ENCODE assay signal across 8 cellular contexts in the genomic region with DNA sequence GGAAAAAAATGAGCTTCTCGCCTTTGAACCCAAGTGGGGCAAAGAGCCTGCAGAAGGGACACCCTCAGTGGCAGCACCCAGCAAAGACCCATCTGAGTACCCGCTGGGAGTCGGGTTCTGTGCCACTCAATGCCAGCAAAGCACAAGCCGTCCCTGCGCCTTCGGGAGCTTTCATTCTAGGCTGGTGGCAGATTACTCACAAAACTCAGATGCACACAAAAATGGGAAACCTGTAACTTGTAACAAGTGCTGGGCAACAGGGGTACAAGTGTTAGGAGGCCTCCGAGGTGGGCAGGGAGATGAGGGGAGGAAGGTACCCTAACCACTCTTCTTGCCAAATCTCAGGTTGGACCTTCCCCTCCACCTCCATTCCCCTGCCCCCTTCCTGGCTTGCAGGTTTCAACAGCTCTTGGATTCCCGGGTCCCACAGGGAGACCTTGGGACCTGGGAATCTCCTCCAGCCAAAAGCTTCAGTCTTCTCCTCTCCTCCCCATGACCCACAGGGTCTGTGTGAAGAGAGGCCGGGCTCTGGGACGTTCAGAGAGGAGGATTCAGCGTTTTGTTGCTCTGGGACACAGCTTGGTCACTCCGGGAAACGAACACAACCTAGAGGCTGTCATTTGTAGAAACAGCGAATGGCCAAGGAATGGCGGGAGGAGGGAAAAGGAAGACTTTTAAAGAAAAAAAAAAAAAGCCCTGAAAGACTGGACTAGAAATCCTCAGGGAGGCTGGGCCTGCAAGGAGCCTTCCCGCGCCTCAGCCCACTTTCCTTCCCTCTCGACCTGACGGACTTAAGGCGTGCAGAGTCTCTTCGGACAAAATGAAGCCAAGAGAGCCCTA. TPM values are rescaled to one million over a fixed set of nuclear protein-coding genes. Genes with fewer than 3 reads are reported as not detected.
DNase-seq lines count a peak whose midpoint lies in the region; ATAC-seq and TF ChIP-seq lines count a peak whose summit lies in the region.

No MANE protein-coding gene starts in this region.

- no peaks in the 10 kb centered on the region for H3K27me3 ChIP-seq in dorsolateral prefrontal cortex

- H3K4me3 ChIP-seq in dorsolateral prefrontal cortex (peak overlapping the region; percentile 47 to 97 (median 88)), mucosa of descending colon (peak overlapping the region; percentile 77)

- H3K27ac ChIP-seq in dorsolateral prefrontal cortex, result peak overlapping the region in 52 of 59 donors; percentile 18 to 86 (median 69)

- ATAC-seq in mucosa of descending colon, result no peak

- intact Hi-C loops in dorsolateral prefrontal cortex (cut with DNase I) (loop anchor here (5.0 to 10.0 kb wide), 2 partner anchors 62 to 135 kb away; no protein-coding TSS in a partner anchor), mucosa of descending colon (cut with DNase I, micrococcal nuclease) (no loop called here)

- DNase-seq in NCI-H69 (lab: John Stamatoyannopoulos, UW), result peak; percentile 27
- DNase-seq in dorsolateral prefrontal cortex, result no peak
- peak in 2 of 3 donors; percentile 41 to 52 for DNase-seq in mucosa of descending colon
- DNase-seq in NCI-H1048 (lab: John Stamatoyannopoulos, UW), result no peak
- DNase-seq in NCI-H2196 treated with DMSO at 0.1 percent for 48 hours (lab: John Stamatoyannopoulos, UW; ENCODE audit: unreplicated experiment), result no peak
- no peak for DNase-seq in NCI-H1092 treated with DMSO at 0.1 percent for 48 hours (lab: John Stamatoyannopoulos, UW)
- DNase-seq in epidermal melanocyte (ENCODE audit: insufficient read length, low spot score), result no peak

- TF ChIP-seq CTCF in dorsolateral prefrontal cortex (IDR thresholded peaks at IDR 0.05 in 54 of 56, conservative IDR thresholded peaks at IDR 0.05 in 2 of 56; ENCODE audit: low read depth in 1 of 56, partially characterized antibody in 56 of 56) (peak in 1 of 56 donors; percentile 3), mucosa of descending colon (IDR thresholded peaks at IDR 0.05) (no peak)

- H3K9me3 ChIP-seq in ES-I3 (ENCODE audit: control insufficient read depth, insufficient read depth, low read length) (no peaks in the 10 kb centered on the region), mucosa of descending colon (no peaks in the 10 kb centered on the region)

- H3K4me1 ChIP-seq in ES-I3 (ENCODE audit: insufficient read depth, low read length) (peaks cover 28% of the 10 kb centered on the region), mucosa of descending colon (ENCODE audit: low read depth) (peaks cover 11% of the 10 kb centered on the region)

- H3K36me3 ChIP-seq in ES-I3 (ENCODE audit: insufficient read depth, low read length), result no peaks in the 10 kb centered on the region
- H3K36me3 ChIP-seq in mucosa of descending colon (ENCODE audit: low read depth), result no peaks in the 10 kb centered on the region

- H3K9ac ChIP-seq in ES-I3 (ENCODE audit: low read depth, low read length), result peak overlapping the region; percentile 70

RNA-seq across cellular contexts. Expression of gene PARD6B, which starts 1.2 kb away (rescaled TPM):
- total RNA-seq in dorsolateral prefrontal cortex (10 to 100 TPM in 2 of 120 experiments, 1 to 10 TPM in 118; 2.6 to 11.1 (median 5.6) TPM), mucosa of descending colon (10 to 100 TPM; 16.8 to 35.1 (median 29.2) TPM)

RNA-seq across cellular contexts. Expression of gene RIPOR3, which starts 38.8 kb away (rescaled TPM):
- total RNA-seq in dorsolateral prefrontal cortex (10 to 100 TPM in 3 of 120 experiments, 1 to 10 TPM in 114, under 1 TPM in 3; 0.69 to 27.4 (median 3.9) TPM), mucosa of descending colon (10 to 100 TPM in 1 of 3 donors, 1 to 10 TPM in 2; 2.2 to 13.4 (median 5.8) TPM)

Comparison
In these comparisons a context has a peak if more than half of its experiments do, and no peak if none do; other contexts are left out.
1. DNase-seq: peak in NCI-H69 (single experiment) and mucosa of descending colon (2 of 3); none in dorsolateral prefrontal cortex (0 of 10), NCI-H1048 (single experiment), NCI-H2196 treated with DMSO at 0.1 percent for 48 hours (single experiment), NCI-H1092 treated with DMSO at 0.1 percent for 48 hours (single experiment) and epidermal melanocyte (single experiment).
2. intact Hi-C loops: an anchor here in dorsolateral prefrontal cortex (5.0 to 10.0 kb wide); none called in mucosa of descending colon.